ENCODE assay signal across 8 cellular contexts in the genomic region with DNA sequence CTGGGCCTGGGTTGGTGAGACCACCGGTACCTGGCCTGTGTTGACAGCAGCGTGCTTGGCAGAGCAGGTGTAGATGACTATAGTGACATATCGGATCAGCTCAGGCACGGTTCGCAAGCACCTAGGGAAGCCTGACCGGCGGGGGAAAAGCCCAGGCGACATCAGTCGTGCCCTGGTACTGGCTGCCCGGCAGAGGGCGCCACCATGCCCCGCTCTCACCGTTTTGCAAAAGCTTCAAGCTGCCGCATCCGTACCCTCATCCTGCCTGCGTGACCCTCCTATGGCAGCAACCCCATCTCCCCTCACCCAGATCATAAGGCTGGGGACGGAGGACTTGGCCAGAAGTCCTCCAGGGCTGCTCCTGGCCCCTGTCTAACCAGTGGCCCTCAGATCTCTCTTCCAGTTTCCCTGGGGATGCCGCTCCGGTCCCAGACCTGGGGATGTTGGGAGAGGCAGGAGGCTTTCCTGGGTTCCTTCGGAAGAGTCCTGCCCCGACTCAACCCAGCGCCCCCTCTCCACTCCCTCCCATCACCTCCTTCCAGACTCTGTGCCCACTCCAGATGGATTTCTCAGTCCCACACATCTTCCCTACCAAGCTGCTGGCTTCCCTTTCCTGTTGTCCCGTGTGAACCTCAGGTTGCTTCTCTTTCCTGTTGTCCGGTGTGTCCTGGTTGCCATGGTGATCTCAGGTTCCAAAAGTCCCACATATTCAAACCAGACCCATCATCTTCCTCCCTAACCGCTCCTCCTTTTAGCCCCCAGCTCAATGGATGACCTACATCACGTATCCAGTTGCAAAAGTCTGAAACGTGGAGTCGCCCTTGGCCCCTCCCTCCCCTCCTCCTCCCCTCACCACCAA. TPM values are rescaled to one million over a fixed set of nuclear protein-coding genes. Genes with fewer than 3 reads are reported as not detected.
DNase-seq lines count a peak whose midpoint lies in the region; ATAC-seq and TF ChIP-seq lines count a peak whose summit lies in the region.

No MANE protein-coding gene starts in this region.

- H3K27ac Mint-ChIP-seq in activated CD8-positive, alpha-beta memory T cell treated with anti-CD3 and anti-CD28 coated beads, Interleukin-2, amount 10 ng/mL, durations not matched to agents 7 days and 5 days, result no peak overlapping the region

- TF ChIP-seq CTCF in BJ (IDR thresholded peaks at IDR 0.05; ENCODE audit: insufficient read depth, low read depth, low read length) (peak; percentile 94), epithelial cell of esophagus (IDR thresholded peaks at IDR 0.05; ENCODE audit: insufficient read depth, low read depth, low read length, missing control alignments) (peak; percentile 89)

- CTCF ChIA-PET in BJ (lab: Yijun Ruan, JAX), result interaction anchor here (0.6 to 6.4 kb wide), 37 partner anchors 9 to 712 kb away, joined by 3 to 72 read pairs (median 4); a partner anchor contains a TSS
- CTCF ChIA-PET in activated CD8-positive, alpha-beta memory T cell treated with anti-CD3 and anti-CD28 coated beads, Interleukin-2, amount 10 ng/mL, durations not matched to agents 7 days and 5 days (lab: Charles Lee), result interaction anchor here (0.7 to 13.6 kb wide), 49 partner anchors 9 to 446 kb away, joined by 3 to 256 read pairs (median 4); a partner anchor contains a TSS

- H3K9ac ChIP-seq in mucosa of rectum (ENCODE audit: low read depth in 1 of 2, low read length in 2 of 2), result peak overlapping the region in 1 of 2 donors; percentile 23

- H3K4me3 ChIP-seq in BJ (ENCODE audit: low read depth, low read length) (no peak overlapping the region), epithelial cell of esophagus (ENCODE audit: low read length) (peak overlapping the region; percentile 42), mucosa of rectum (ENCODE audit: low read length in 2 of 2) (peak overlapping the region; percentile 19 to 56)

- H3K27ac ChIP-seq in mucosa of rectum (ENCODE audit: low read depth in 2 of 2, low read length in 2 of 2), result no peak overlapping the region

- H3K4me3 Mint-ChIP-seq in activated CD8-positive, alpha-beta memory T cell treated with anti-CD3 and anti-CD28 coated beads, Interleukin-2, amount 10 ng/mL, durations not matched to agents 7 days and 5 days, result peak overlapping the region; percentile 37

- peak; percentile 86 for ATAC-seq in activated CD8-positive, alpha-beta memory T cell treated with anti-CD3 and anti-CD28 coated beads, Interleukin-2, amount 10 ng/mL, durations not matched to agents 7 days and 5 days

- H3K27me3 ChIP-seq in BJ (ENCODE audit: control insufficient read depth, insufficient read depth, low read length) (peaks cover 52% of the 10 kb centered on the region), mucosa of rectum (ENCODE audit: control insufficient read depth in 2 of 2, insufficient read depth in 2 of 2, low read length in 2 of 2) (peaks cover 16 to 17% of the 10 kb centered on the region in 2 donors)

- H3K4me1 Mint-ChIP-seq in activated CD8-positive, alpha-beta memory T cell treated with anti-CD3 and anti-CD28 coated beads, Interleukin-2, amount 10 ng/mL, durations not matched to agents 7 days and 5 days, result peaks cover 17% of the 10 kb centered on the region

- H3K9me3 Mint-ChIP-seq in activated CD8-positive, alpha-beta memory T cell treated with anti-CD3 and anti-CD28 coated beads, Interleukin-2, amount 10 ng/mL, durations not matched to agents 7 days and 5 days (ENCODE audit: low read depth), result no peaks in the 10 kb centered on the region

- DNase-seq in BJ (ENCODE audit: low read depth) (no peak), H4 (ENCODE audit: low spot score) (peak; percentile 37), NCI-H82 (lab: John Stamatoyannopoulos, UW) (peak; percentile 91), epithelial cell of esophagus (ENCODE audit: low read depth) (peak; percentile 82), NCI-H187 treated with DMSO at 0.1 percent for 48 hours (lab: John Stamatoyannopoulos, UW) (no peak)
- DNase-seq in activated CD8-positive, alpha-beta memory T cell treated with anti-CD3 and anti-CD28 coated beads, Interleukin-2, amount 10 ng/mL, durations not matched to agents 7 days and 5 days, result peak; percentile 87
- DNase-seq in stimulated activated CD8-positive, alpha-beta memory T cell treated with anti-CD3 and anti-CD28 coated beads, Interleukin-7, amount 100 ng/mL, for 48 hours (ENCODE audit: extremely low read depth in 1 of 2, low read depth in 1 of 2), result peak; percentile 64 to 72

- H3K36me3 ChIP-seq in BJ (ENCODE audit: control insufficient read depth, insufficient read depth, low read length), result no peaks in the 10 kb centered on the region
- H3K36me3 ChIP-seq in mucosa of rectum (ENCODE audit: control insufficient read depth in 2 of 2, insufficient read depth in 2 of 2, low read length in 2 of 2), result no peaks in the 10 kb centered on the region

- peaks cover 61% of the 10 kb centered on the region for H3K27me3 Mint-ChIP-seq in activated CD8-positive, alpha-beta memory T cell treated with anti-CD3 and anti-CD28 coated beads, Interleukin-2, amount 10 ng/mL, durations not matched to agents 7 days and 5 days

- no peaks in the 10 kb centered on the region for H3K9me3 ChIP-seq in mucosa of rectum (ENCODE audit: control insufficient read depth in 2 of 2, low read length in 2 of 2)

- no peaks in the 10 kb centered on the region for H3K36me3 Mint-ChIP-seq in activated CD8-positive, alpha-beta memory T cell treated with anti-CD3 and anti-CD28 coated beads, Interleukin-2, amount 10 ng/mL, durations not matched to agents 7 days and 5 days

- POLR2A ChIA-PET in BJ (lab: Charles Lee), result no interaction called here

- H3K4me1 ChIP-seq in mucosa of rectum (ENCODE audit: control insufficient read depth in 2 of 2, insufficient read depth in 2 of 2, low read length in 2 of 2), result peaks cover 18 to 21% of the 10 kb centered on the region in 2 donors

RNA-seq across cellular contexts. Expression of a gene that starts 13.7 kb away (rescaled TPM):
- polyA plus RNA-seq in BJ (2011; rRNA removed), result not detected in 2 replicates
- not detected in 2 replicates for polyA minus RNA-seq in BJ (2011; rRNA and poly(A)+ RNA removed)
- not detected in 2 replicates for total RNA-seq in H4 (2014; rRNA removed; shearing (Covaris generic))
- total RNA-seq in activated CD8-positive, alpha-beta memory T cell treated with anti-CD3 and anti-CD28 coated beads, Interleukin-2, amount 10 ng/mL, durations not matched to agents 7 days and 5 days, result under 1 TPM; 0.42 to 0.64 TPM

RNA-seq across cellular contexts. Expression of a gene that starts 35.0 kb away (rescaled TPM):
- polyA plus RNA-seq in BJ (2011; rRNA removed), result not detected in 2 replicates
- polyA minus RNA-seq in BJ (2011; rRNA and poly(A)+ RNA removed), result not detected in 2 replicates
- not detected in 2 replicates for total RNA-seq in H4 (2014; rRNA removed; shearing (Covaris generic))
- not detected for total RNA-seq in activated CD8-positive, alpha-beta memory T cell treated with anti-CD3 and anti-CD28 coated beads, Interleukin-2, amount 10 ng/mL, durations not matched to agents 7 days and 5 days

RNA-seq across cellular contexts. Expression of a gene that starts 44.5 kb away (rescaled TPM):
- polyA plus RNA-seq in BJ (2011; rRNA removed), result 0.04 and 0.10 TPM in 2 replicates
- 0.05 TPM in 1 of 2 replicates, not detected in the other for polyA minus RNA-seq in BJ (2011; rRNA and poly(A)+ RNA removed)
- not detected in 2 replicates for total RNA-seq in H4 (2014; rRNA removed; shearing (Covaris generic))
- not detected for total RNA-seq in activated CD8-positive, alpha-beta memory T cell treated with anti-CD3 and anti-CD28 coated beads, Interleukin-2, amount 10 ng/mL, durations not matched to agents 7 days and 5 days

RNA-seq across cellular contexts. Expression of a gene that starts 50.0 kb away (rescaled TPM):
- not detected in 2 replicates for polyA plus RNA-seq in BJ (2011; rRNA removed)
- 0.09 TPM in 1 of 2 replicates, not detected in the other for polyA minus RNA-seq in BJ (2011; rRNA and poly(A)+ RNA removed)
- 0.14 TPM in 1 of 2 replicates, not detected in the other for total RNA-seq in H4 (2014; rRNA removed; shearing (Covaris generic))
- 1 to 10 TPM; 1.2 TPM for total RNA-seq in activated CD8-positive, alpha-beta memory T cell treated with anti-CD3 and anti-CD28 coated beads, Interleukin-2, amount 10 ng/mL, durations not matched to agents 7 days and 5 days

Comparison
In these comparisons a context has a peak if more than half of its experiments do, and no peak if none do; other contexts are left out.
1. DNase-seq: peak in H4 (single experiment), NCI-H82 (single experiment), activated CD8-positive, alpha-beta memory T cell treated with anti-CD3 and anti-CD28 coated beads, Interleukin-2, amount 10 ng/mL, durations not matched to agents 7 days and 5 days (single experiment), epithelial cell of esophagus (single experiment) and stimulated activated CD8-positive, alpha-beta memory T cell treated with anti-CD3 and anti-CD28 coated beads, Interleukin-7, amount 100 ng/mL, for 48 hours (2 of 2); none in BJ (single experiment) and NCI-H187 treated with DMSO at 0.1 percent for 48 hours (single experiment).